In the genomic region with DNA sequence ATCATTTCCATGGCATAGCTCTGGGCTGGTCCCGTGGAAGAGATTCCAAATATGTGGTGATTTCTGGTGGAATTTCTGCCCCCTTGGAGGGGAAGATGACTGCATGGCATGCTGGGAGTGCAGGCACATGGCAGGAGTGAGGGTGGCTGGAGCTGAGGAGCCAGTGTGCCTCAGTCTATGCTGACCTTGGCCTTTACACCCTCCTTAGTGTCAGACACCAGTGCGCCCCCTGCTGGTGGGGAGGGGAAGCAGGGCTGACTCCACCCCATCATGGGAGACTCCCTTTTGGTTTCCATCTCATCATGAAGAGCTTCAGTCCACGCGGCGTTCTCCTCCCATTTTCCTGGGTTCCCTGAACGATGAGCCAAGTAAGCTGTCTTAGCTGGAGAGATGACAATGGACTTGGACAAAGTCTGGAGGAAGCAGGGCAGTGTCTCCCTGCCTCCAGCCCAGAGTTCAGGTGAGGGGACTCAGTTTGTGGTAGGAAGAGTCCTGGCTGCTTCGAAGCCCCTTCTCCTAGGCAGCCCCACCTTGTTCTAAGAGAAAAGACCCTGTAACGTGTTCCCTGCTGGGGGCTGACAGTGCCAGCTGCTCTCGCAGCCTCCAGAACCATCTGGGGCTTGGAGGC, we compare ENCODE assay signal across 9 cellular contexts. TPM values are rescaled to one million over a fixed set of nuclear protein-coding genes. Genes with fewer than 3 reads are reported as not detected.
A peak's percentile ranks its signal among the peaks of the same experiment; 100 is the strongest.
DNase-seq lines count a peak whose midpoint lies in the region; ATAC-seq, FAIRE-seq and TF ChIP-seq lines count a peak whose summit lies in the region.
"Had no signal": no experiment of that assay in that cellular context is flagged by ENCODE, and none has a peak within 500 bp of the region (broad histone marks: within the 10 kb centered on the region; RNA-seq: fewer than 3 reads in every experiment).

No MANE protein-coding gene starts in this region.

- H3K4me3 ChIP-seq in astrocyte (ENCODE audit: insufficient read depth, low read depth, low read length) = no peak overlapping the region
- no peak overlapping the region for H3K4me3 ChIP-seq in lower lobe of right lung

- intact Hi-C loops in lower lobe of right lung (cut with DNase I) = no loop called here

- no peaks in the 10 kb centered on the region for H3K9me3 Mint-ChIP-seq in astrocyte (ENCODE audit: unreplicated experiment)

- H2AFZ ChIP-seq in astrocyte (ENCODE audit: low read depth, low read length) = no peak overlapping the region

- POLR2A ChIA-PET in GM10248 (lab: Yijun Ruan, JAX) = no interaction called here

- CTCF ChIA-PET in GM10248 (lab: Yijun Ruan, JAX) = interaction anchor here (0.6 to 21.9 kb wide), 34 partner anchors 9 to 828 kb away, joined by 3 to 387 read pairs (median 4); a partner anchor contains a TSS

- H3K36me3 Mint-ChIP-seq in astrocyte (ENCODE audit: low read depth, unreplicated experiment) = peaks cover 23% of the 10 kb centered on the region

- H4K20me1 ChIP-seq in astrocyte (ENCODE audit: insufficient read depth, low read length) = peaks cover 55% of the 10 kb centered on the region

- ATAC-seq in lower lobe of right lung (peak; percentile 68 to 69), GM18858 (IDR thresholded peaks at IDR 0.05; ENCODE audit: unreplicated experiment) (no peak), GM21515 (IDR thresholded peaks at IDR 0.05; ENCODE audit: unreplicated experiment) (no peak)

- peaks cover 25% of the 10 kb centered on the region for H3K4me1 ChIP-seq in astrocyte (ENCODE audit: insufficient read depth, low read length)
- H3K4me1 ChIP-seq in lower lobe of right lung = peaks cover 3% of the 10 kb centered on the region

- no peak overlapping the region for H3K9ac ChIP-seq in astrocyte (ENCODE audit: low read length)

- H3K4me1 Mint-ChIP-seq in astrocyte (ENCODE audit: low read depth, unreplicated experiment) = peaks cover 54% of the 10 kb centered on the region

- H3K79me2 ChIP-seq in astrocyte (ENCODE audit: insufficient read depth, low read length) = no peaks in the 10 kb centered on the region

- TF ChIP-seq CTCF in GM10248 (IDR thresholded peaks at IDR 0.05; ENCODE audit: control extremely low read depth, extremely low read depth, low read depth, missing control alignments) (peak; percentile 87), astrocyte (IDR thresholded peaks at IDR 0.05; ENCODE audit: insufficient read depth, low read depth, low read length) (peak; percentile 58), lower lobe of right lung (IDR thresholded peaks at IDR 0.05) (peak; percentile 83)

- FAIRE-seq in astrocyte (lab: Jason Lieb, UNC) = no peak
- FAIRE-seq: colon had no signal

- H3K27ac Mint-ChIP-seq in astrocyte (ENCODE audit: unreplicated experiment) = no peak overlapping the region

- no peak overlapping the region for H3K27ac ChIP-seq in astrocyte (ENCODE audit: low read depth, low read length)
- no peak overlapping the region for H3K27ac ChIP-seq in lower lobe of right lung

- H3K4me2 ChIP-seq in astrocyte (ENCODE audit: low read length) = no peak overlapping the region

- peak; percentile 83 for DNase-seq in GM10248 (ENCODE audit: extremely low spot score)
- peak; percentile 37 for DNase-seq in HK-2 (ENCODE audit: unreplicated experiment)
- DNase-seq in T-helper 22 cell (ENCODE audit: low read depth) = peak; percentile 23
- no peak for DNase-seq in astrocyte (ENCODE audit: low read depth)
- peak; percentile 74 for DNase-seq in lower lobe of right lung
- peak; percentile 61 for DNase-seq in stimulated activated CD8-positive, alpha-beta memory T cell treated with anti-CD3 and anti-CD28 coated beads, Interleukin-7, amount 100 ng/mL, for 24 hours (ENCODE audit: low read depth)

- H3K27me3 ChIP-seq in astrocyte (ENCODE audit: insufficient read depth, low read length) = no peaks in the 10 kb centered on the region
- H3K27me3 ChIP-seq in lower lobe of right lung (ENCODE audit: low read depth) = no peaks in the 10 kb centered on the region

- peaks cover 15% of the 10 kb centered on the region for H3K27me3 Mint-ChIP-seq in astrocyte (ENCODE audit: low read depth, unreplicated experiment)

- no peak overlapping the region for H3K4me3 Mint-ChIP-seq in astrocyte (ENCODE audit: unreplicated experiment)

- H3K9me3 ChIP-seq in astrocyte (ENCODE audit: insufficient read depth, low read depth, low read length) = no peaks in the 10 kb centered on the region
- no peaks in the 10 kb centered on the region for H3K9me3 ChIP-seq in lower lobe of right lung

- H3K36me3 ChIP-seq in astrocyte (ENCODE audit: insufficient read depth, low read length) = peaks cover 13% of the 10 kb centered on the region
- H3K36me3 ChIP-seq in lower lobe of right lung = peaks cover 39% of the 10 kb centered on the region

RNA-seq across cellular contexts. Expression of a gene that starts 10.3 kb away (rescaled TPM):
- total RNA-seq in astrocyte = not detected in 2 replicates
- total RNA-seq in lower lobe of right lung = not detected

RNA-seq across cellular contexts. Expression of a gene that starts 25.7 kb away (rescaled TPM):
- 40.8 and 42.5 TPM in 2 replicates for total RNA-seq in astrocyte
- 36.5 TPM for total RNA-seq in lower lobe of right lung

RNA-seq across cellular contexts. Expression of a gene that starts 52.1 kb away (rescaled TPM):
- total RNA-seq in astrocyte (not detected in 2 replicates), lower lobe of right lung (not detected)

Comparison
In these comparisons a context has a peak if more than half of its experiments do, and no peak if none do; other contexts are left out.
1. ATAC-seq: peak in lower lobe of right lung (2 of 2); none in GM18858 (single experiment) and GM21515 (single experiment).
2. Peak in every context shown above with its lines, with median percentiles within 50 percentile points of each other: CTCF ChIP-seq.